Comparison of ENCODE assay signal across 24 cellular contexts in the genomic region with DNA sequence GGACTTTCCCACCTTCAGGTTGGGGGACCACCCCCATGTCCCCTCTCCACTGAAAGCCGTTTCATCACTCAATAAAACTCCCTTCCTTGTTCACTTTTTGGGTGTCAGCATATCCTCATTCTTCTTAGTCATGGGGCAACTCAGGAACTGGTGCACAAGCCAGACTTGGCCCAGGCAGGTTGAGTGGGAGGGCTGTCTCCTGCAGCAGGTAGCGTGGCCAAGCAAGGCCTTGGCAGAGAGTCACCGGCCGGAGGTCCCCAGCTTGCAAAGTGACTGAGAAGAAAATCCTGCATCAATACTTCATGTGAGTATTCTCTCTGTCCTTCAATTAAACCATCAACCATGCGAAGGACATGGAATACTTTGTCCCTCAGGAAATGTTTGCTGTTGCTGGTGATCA.
DNase-seq lines count a peak whose midpoint lies in the region; ATAC-seq and TF ChIP-seq lines count a peak whose summit lies in the region.
"Had no signal": no experiment of that assay in that cellular context is flagged by ENCODE, and none has a peak within 500 bp of the region (broad histone marks: within the 10 kb centered on the region; RNA-seq: fewer than 3 reads in every experiment).

No MANE protein-coding gene starts in this region.

- no peaks in the 10 kb centered on the region for H3K27me3 ChIP-seq in SJSA1 (replicated peaks)
- H3K27me3 ChIP-seq in spleen (replicated peaks in 1 of 7) = no peaks in the 10 kb centered on the region
- H3K27me3 ChIP-seq: BLaER1 treated with 17β-estradiol and CSF1 and Interleukin-3, amounts not matched to agents 10 nM and 100 nM had no signal

- H3K9me3 ChIP-seq in SJSA1 (replicated peaks) (no peaks in the 10 kb centered on the region; the same call in 1 of the 2 replicates), spleen (peaks cover 0 to 16% (median 3%) of the 10 kb centered on the region in 8 donors)
- H3K9me3 ChIP-seq: HAP-1, SK-N-SH had no signal

- peaks cover 33% of the 10 kb centered on the region for H3K4me1 Mint-ChIP-seq in mesothelial cell of epicardium
- H3K4me1 Mint-ChIP-seq in activated T-cell treated with anti-CD3 and anti-CD28 coated beads, Interleukin-2, amount 50 U/mL, for 4 hours (ENCODE audit: low read depth) = peaks cover 1% of the 10 kb centered on the region

- H3K27ac Mint-ChIP-seq in mesothelial cell of epicardium = peak overlapping the region; percentile 34
- H3K27ac Mint-ChIP-seq: CD4-positive, alpha-beta T cell had no signal

- no peak overlapping the region for H3K4me3 ChIP-seq in SJSA1
- H3K4me3 ChIP-seq in spleen = no peak overlapping the region
- H3K4me3 ChIP-seq: BLaER1 treated with 17β-estradiol and CSF1 and Interleukin-3, amounts not matched to agents 10 nM and 100 nM; HAP-1 had no signal

- no peak overlapping the region for H3K4me3 Mint-ChIP-seq in mesothelial cell of epicardium
- H3K4me3 Mint-ChIP-seq in activated T-cell treated with anti-CD3 and anti-CD28 coated beads, Interleukin-2, amount 50 U/mL, for 4 hours = no peak overlapping the region
- H3K4me3 Mint-ChIP-seq: CD4-positive, alpha-beta T cell had no signal

- peaks cover 15% of the 10 kb centered on the region for H3K9me3 Mint-ChIP-seq in mesothelial cell of epicardium
- H3K9me3 Mint-ChIP-seq in activated T-cell treated with anti-CD3 and anti-CD28 coated beads, Interleukin-2, amount 50 U/mL, for 4 hours = peaks cover 5% of the 10 kb centered on the region

- 91 to 99% (median 93%) methylated on average over 5 of the region's 5 CpGs for WGBS in spleen, 5 donors

- no peaks in the 10 kb centered on the region for H3K27me3 Mint-ChIP-seq in mesothelial cell of epicardium (ENCODE audit: low read depth)
- no peaks in the 10 kb centered on the region for H3K27me3 Mint-ChIP-seq in activated T-cell treated with anti-CD3 and anti-CD28 coated beads, Interleukin-2, amount 50 U/mL, for 4 hours (ENCODE audit: low read depth)
- H3K27me3 Mint-ChIP-seq: CD4-positive, alpha-beta T cell had no signal

- TF ChIP-seq CTCF in mesothelial cell of epicardium (IDR thresholded peaks at IDR 0.05; ENCODE audit: unreplicated experiment) (no peak), spleen (IDR thresholded peaks at IDR 0.05 in 8 of 11, conservative IDR thresholded peaks at IDR 0.05 in 3 of 11) (no peak)

- H3K36me3 Mint-ChIP-seq in mesothelial cell of epicardium = peaks cover 6% of the 10 kb centered on the region
- no peaks in the 10 kb centered on the region for H3K36me3 Mint-ChIP-seq in activated T-cell treated with anti-CD3 and anti-CD28 coated beads, Interleukin-2, amount 50 U/mL, for 4 hours (ENCODE audit: insufficient read depth)

- peaks cover 15% of the 10 kb centered on the region for H3K4me1 ChIP-seq in SJSA1 (replicated peaks)
- H3K4me1 ChIP-seq in spleen = no peaks in the 10 kb centered on the region
- H3K4me1 ChIP-seq: BLaER1 treated with 17β-estradiol and CSF1 and Interleukin-3, amounts not matched to agents 10 nM and 100 nM had no signal

- no peak for TF ChIP-seq POLR2A in spleen (IDR thresholded peaks at IDR 0.05)

- intact Hi-C loops in spleen (cut with DNase I; ENCODE audit: low total_unique reads) = no loop called here

- ATAC-seq in HG03565 (IDR thresholded peaks at IDR 0.05; ENCODE audit: unreplicated experiment) = no peak
- no peak for ATAC-seq in activated T-cell treated with anti-CD3 and anti-CD28 coated beads, Interleukin-2, amount 50 U/mL, for 4 hours

- DNase-seq in ELF-1 (ENCODE audit: low read depth, low spot score) (peak; percentile 0), SJSA1 (ENCODE audit: low read depth in 1 of 2, low spot score in 2 of 2) (peak in 1 of 2 experiments; percentile 19), mesothelial cell of epicardium (ENCODE audit: low spot score in 2 of 2, unreplicated experiment in 2 of 2) (no peak), spleen (peak; percentile 40), DMS153 treated with DMSO at 0.1 percent for 48 hours (lab: John Stamatoyannopoulos, UW; ENCODE audit: unreplicated experiment) (no peak)
- DNase-seq in activated T-cell treated with anti-CD3 and anti-CD28 coated beads, Interleukin-2, amount 50 U/mL, for 4 hours = no peak
- DNase-seq: AML-193; CD4-positive, alpha-beta T cell; DMS79; EL; GF-D8; GOT3; Karpas-422; NCI-H1092 treated with DMSO at 0.1 percent for 48 hours; NCI-H1436 treated with DMSO at 0.1 percent for 48 hours; NCI-H187 treated with DMSO at 0.1 percent for 48 hours; NCI-H2171 treated with DMSO at 0.1 percent for 48 hours; NCI-H524; NCI-H748 treated with DMSO at 0.1 percent for 48 hours; SIG-M5; SK-N-SH had no signal

- H3K27ac ChIP-seq in SJSA1 (peak overlapping the region; percentile 13; the same call in 1 of the 2 replicates), spleen (no peak overlapping the region)
- H3K27ac ChIP-seq: BLaER1 treated with 17β-estradiol and CSF1 and Interleukin-3, amounts not matched to agents 10 nM and 100 nM had no signal

- H3K36me3 ChIP-seq in SJSA1 (no peaks in the 10 kb centered on the region), spleen (no peaks in the 10 kb centered on the region)
- H3K36me3 ChIP-seq: BLaER1 treated with 17β-estradiol and CSF1 and Interleukin-3, amounts not matched to agents 10 nM and 100 nM; HAP-1 had no signal

Comparison
In these comparisons a context has a peak if more than half of its experiments do, and no peak if none do; other contexts are left out.
1. DNase-seq: peak in ELF-1 (single experiment) and spleen (single experiment); none in mesothelial cell of epicardium (0 of 2), DMS153 treated with DMSO at 0.1 percent for 48 hours (single experiment) and activated T-cell treated with anti-CD3 and anti-CD28 coated beads, Interleukin-2, amount 50 U/mL, for 4 hours (single experiment).